20 cellular contexts compared by ENCODE assay signal in the genomic region with DNA sequence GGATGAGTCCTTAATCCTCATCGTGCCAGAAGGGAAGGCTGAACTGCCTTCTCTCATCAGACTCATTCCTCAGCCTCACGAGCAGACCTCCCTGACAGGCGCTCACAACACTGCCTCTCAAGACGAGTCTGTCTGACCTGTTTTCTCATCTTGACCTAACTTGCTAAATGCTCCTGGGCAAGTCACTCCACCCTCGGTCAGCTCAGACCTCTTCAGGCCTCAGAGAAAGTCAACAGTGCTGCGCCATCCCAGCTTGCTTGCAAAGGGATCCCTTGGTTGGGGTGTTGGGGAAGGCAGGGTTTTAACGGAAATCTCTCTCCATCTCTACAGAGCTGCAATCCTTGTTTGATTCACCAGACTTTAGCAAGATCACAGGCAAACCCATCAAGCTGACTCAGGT. TPM values are rescaled to one million over a fixed set of nuclear protein-coding genes. Genes with fewer than 3 reads are reported as not detected.
A peak's percentile ranks its signal among the peaks of the same experiment; 100 is the strongest.
DNase-seq lines count a peak whose midpoint lies in the region; ATAC-seq and TF ChIP-seq lines count a peak whose summit lies in the region.
"Had no signal": no experiment of that assay in that cellular context is flagged by ENCODE, and none has a peak within 500 bp of the region (broad histone marks: within the 10 kb centered on the region; RNA-seq: fewer than 3 reads in every experiment).

No MANE protein-coding gene starts in this region.

- 95 to 98% methylated on average over 7 of the region's 7 CpGs for WGBS in endodermal cell (ENCODE audit: insufficient coverage in 1 of 2, insufficient read length in 1 of 2), 2 experiments
- 81 to 93% (median 83%) methylated on average over 7 of the region's 7 CpGs for WGBS in psoas muscle, 3 donors

- H3K27me3 Mint-ChIP-seq in activated naive CD4-positive, alpha-beta T cell treated with anti-CD3 and anti-CD28 coated beads for 36 hours (ENCODE audit: low read depth), result no peaks in the 10 kb centered on the region
- no peaks in the 10 kb centered on the region for H3K27me3 Mint-ChIP-seq in CD4-positive, CD25-positive, alpha-beta regulatory T cell
- H3K27me3 Mint-ChIP-seq in endodermal cell (ENCODE audit: insufficient read depth), result no peaks in the 10 kb centered on the region
- no peaks in the 10 kb centered on the region for H3K27me3 Mint-ChIP-seq in CD8-positive, alpha-beta memory T cell

- no peaks in the 10 kb centered on the region for H3K4me1 ChIP-seq in CD4-positive, CD25-positive, alpha-beta regulatory T cell (ENCODE audit: control insufficient read depth, insufficient read depth, low read length, poor library complexity, severe bottlenecking)
- no peaks in the 10 kb centered on the region for H3K4me1 ChIP-seq in endodermal cell (ENCODE audit: control insufficient read depth, insufficient read depth, low read length)
- H3K4me1 ChIP-seq in psoas muscle, result peaks cover 55% of the 10 kb centered on the region
- no peaks in the 10 kb centered on the region for H3K4me1 ChIP-seq in CD8-positive, alpha-beta memory T cell (ENCODE audit: insufficient read depth, low read length)
- H3K4me1 ChIP-seq: HAP-1 had no signal

- CTCF ChIA-PET in activated naive CD4-positive, alpha-beta T cell treated with anti-CD3 and anti-CD28 coated beads for 36 hours (lab: Charles Lee), result no interaction called here
- CTCF ChIA-PET in CD8-positive, alpha-beta memory T cell (lab: Charles Lee), result interaction anchor here (2.0 kb wide), 1 partner anchor 55 kb away, joined by 7 read pairs; no protein-coding TSS in a partner anchor

- no peak overlapping the region for H3K4me3 ChIP-seq in CD4-positive, CD25-positive, alpha-beta regulatory T cell (ENCODE audit: low read depth, low read length)
- H3K4me3 ChIP-seq in endodermal cell (ENCODE audit: low read length) (no peak overlapping the region), psoas muscle (no peak overlapping the region)
- H3K4me3 ChIP-seq in CD8-positive, alpha-beta memory T cell (ENCODE audit: low read length), result no peak overlapping the region
- H3K4me3 ChIP-seq: HAP-1, SJCRH30 had no signal

- H3K36me3 ChIP-seq in CD4-positive, CD25-positive, alpha-beta regulatory T cell (ENCODE audit: control insufficient read depth, insufficient read depth, low read length), result peaks cover 30% of the 10 kb centered on the region
- H3K36me3 ChIP-seq in endodermal cell (ENCODE audit: control insufficient read depth, insufficient read depth, low read length) (peaks cover 53% of the 10 kb centered on the region), psoas muscle (ENCODE audit: insufficient read depth in 1 of 2, low read depth in 1 of 2) (peaks cover 0 to 83% of the 10 kb centered on the region in 2 donors)
- H3K36me3 ChIP-seq in CD8-positive, alpha-beta memory T cell (ENCODE audit: insufficient read depth, low read length), result peaks cover 16% of the 10 kb centered on the region

- H3K27me3 ChIP-seq in CD4-positive, CD25-positive, alpha-beta regulatory T cell (ENCODE audit: control insufficient read depth, insufficient read depth, low read length), result no peaks in the 10 kb centered on the region
- H3K27me3 ChIP-seq in endodermal cell (ENCODE audit: control insufficient read depth, insufficient read depth, low read length, poor library complexity, severe bottlenecking) (no peaks in the 10 kb centered on the region), psoas muscle (ENCODE audit: insufficient read depth in 3 of 3, low read length in 2 of 3) (no peaks in the 10 kb centered on the region)
- no peaks in the 10 kb centered on the region for H3K27me3 ChIP-seq in CD8-positive, alpha-beta memory T cell (ENCODE audit: insufficient read depth, low read length, poor library complexity, severe bottlenecking)
- H3K27me3 ChIP-seq: SJCRH30 had no signal

- no peak for ATAC-seq in CD4-positive, CD25-positive, alpha-beta regulatory T cell (ENCODE audit: low read depth in 2 of 2)
- ATAC-seq in psoas muscle, result no peak
- ATAC-seq in GM19324 (IDR thresholded peaks at IDR 0.05; ENCODE audit: low FRiP score, unreplicated experiment), result no peak

- H3K9me3 Mint-ChIP-seq in activated naive CD4-positive, alpha-beta T cell treated with anti-CD3 and anti-CD28 coated beads for 36 hours, result no peaks in the 10 kb centered on the region
- peaks cover 0 to 1% (median 0%) of the 10 kb centered on the region in 7 donors for H3K9me3 Mint-ChIP-seq in CD4-positive, CD25-positive, alpha-beta regulatory T cell
- no peaks in the 10 kb centered on the region for H3K9me3 Mint-ChIP-seq in endodermal cell
- no peaks in the 10 kb centered on the region for H3K9me3 Mint-ChIP-seq in CD8-positive, alpha-beta memory T cell

- H3K27ac ChIP-seq in CD4-positive, CD25-positive, alpha-beta regulatory T cell (ENCODE audit: insufficient read depth, low read length, poor library complexity, severe bottlenecking), result no peak overlapping the region
- no peak overlapping the region for H3K27ac ChIP-seq in endodermal cell (ENCODE audit: low read depth, low read length)
- H3K27ac ChIP-seq in psoas muscle, result peak overlapping the region; percentile 99
- H3K27ac ChIP-seq in CD8-positive, alpha-beta memory T cell (ENCODE audit: low read depth, low read length), result no peak overlapping the region
- H3K27ac ChIP-seq: C4-2B, HL-60, SJCRH30 had no signal

- intact Hi-C loops in activated naive CD4-positive, alpha-beta T cell treated with anti-CD3 and anti-CD28 coated beads for 36 hours (cut with micrococcal nuclease), result no loop called here
- intact Hi-C loops in psoas muscle (cut with DNase I), result no loop called here

- POLR2A ChIA-PET in CD8-positive, alpha-beta memory T cell (lab: Charles Lee), result no interaction called here

- DNase-seq in activated naive CD4-positive, alpha-beta T cell treated with anti-CD3 and anti-CD28 coated beads for 36 hours, result no peak
- no peak for DNase-seq in activated naive CD4-positive, alpha-beta T cell treated with anti-CD3 and anti-CD28 coated beads, Interleukin-2, amount 50 U/mL, for 16 hours
- no peak for DNase-seq in CD4-positive, CD25-positive, alpha-beta regulatory T cell
- DNase-seq in endodermal cell (no peak), psoas muscle (no peak), GM13976 (ENCODE audit: low spot score) (no peak)
- DNase-seq in CD8-positive, alpha-beta memory T cell, result no peak
- DNase-seq: Caco-2, DMS153, EL, MV-4-11, NCI-H1417 treated with DMSO at 0.1 percent for 48 hours, NCI-H2029 treated with DMSO at 0.1 percent for 48 hours, NCI-H446 treated with DMSO at 0.1 percent for 48 hours, RPMI8226, SJCRH30 had no signal

- in situ Hi-C loops in GM13976 (cut with MboI; ENCODE audit: low sequenced_read_pairs, unreplicated experiment), result no loop called here

- peaks cover 9% of the 10 kb centered on the region for H3K36me3 Mint-ChIP-seq in activated naive CD4-positive, alpha-beta T cell treated with anti-CD3 and anti-CD28 coated beads for 36 hours (ENCODE audit: low read depth)
- H3K36me3 Mint-ChIP-seq in CD4-positive, CD25-positive, alpha-beta regulatory T cell, result peaks cover 6% of the 10 kb centered on the region
- peaks cover 58% of the 10 kb centered on the region for H3K36me3 Mint-ChIP-seq in endodermal cell (ENCODE audit: low read depth)
- peaks cover 0 to 49% (median 3%) of the 10 kb centered on the region in 3 donors for H3K36me3 Mint-ChIP-seq in CD8-positive, alpha-beta memory T cell

- peak overlapping the region; percentile 13 for H3K27ac Mint-ChIP-seq in activated naive CD4-positive, alpha-beta T cell treated with anti-CD3 and anti-CD28 coated beads for 36 hours
- peak overlapping the region in 2 of 3 donors; percentile 62 to 64 for H3K27ac Mint-ChIP-seq in CD4-positive, CD25-positive, alpha-beta regulatory T cell
- H3K27ac Mint-ChIP-seq in endodermal cell, result peak overlapping the region; percentile 13
- H3K27ac Mint-ChIP-seq in CD8-positive, alpha-beta memory T cell, result peak overlapping the region in 3 of 8 donors; percentile 4 to 33 (median 11)

- no peak overlapping the region for H3K4me3 Mint-ChIP-seq in activated naive CD4-positive, alpha-beta T cell treated with anti-CD3 and anti-CD28 coated beads for 36 hours
- H3K4me3 Mint-ChIP-seq in CD4-positive, CD25-positive, alpha-beta regulatory T cell, result no peak overlapping the region
- no peak overlapping the region for H3K4me3 Mint-ChIP-seq in endodermal cell
- H3K4me3 Mint-ChIP-seq in CD8-positive, alpha-beta memory T cell, result no peak overlapping the region

- TF ChIP-seq CTCF in endodermal cell (conservative IDR thresholded peaks at IDR 0.05) (no peak), psoas muscle (IDR thresholded peaks at IDR 0.05) (no peak), GM13976 (IDR thresholded peaks at IDR 0.05; ENCODE audit: borderline replicate concordance, control extremely low read depth, extremely low read depth, insufficient read depth, missing control alignments) (no peak)

- peaks cover 3% of the 10 kb centered on the region for H3K4me1 Mint-ChIP-seq in activated naive CD4-positive, alpha-beta T cell treated with anti-CD3 and anti-CD28 coated beads for 36 hours (ENCODE audit: low read depth)
- H3K4me1 Mint-ChIP-seq in CD4-positive, CD25-positive, alpha-beta regulatory T cell, result peaks cover 0 to 2% (median 0%) of the 10 kb centered on the region in 4 donors
- peaks cover 2% of the 10 kb centered on the region for H3K4me1 Mint-ChIP-seq in endodermal cell
- H3K4me1 Mint-ChIP-seq in CD8-positive, alpha-beta memory T cell, result no peaks in the 10 kb centered on the region

- no peak overlapping the region for H3K9ac ChIP-seq in endodermal cell (ENCODE audit: extremely low read depth, low read length, poor library complexity, severe bottlenecking)

- H3K9me3 ChIP-seq in CD4-positive, CD25-positive, alpha-beta regulatory T cell (ENCODE audit: control insufficient read depth in 2 of 2, low read length in 2 of 2), result no peaks in the 10 kb centered on the region
- H3K9me3 ChIP-seq in endodermal cell (ENCODE audit: control insufficient read depth, low read length), result no peaks in the 10 kb centered on the region
- no peaks in the 10 kb centered on the region for H3K9me3 ChIP-seq in psoas muscle
- H3K9me3 ChIP-seq in CD8-positive, alpha-beta memory T cell (ENCODE audit: low read length), result no peaks in the 10 kb centered on the region
- H3K9me3 ChIP-seq: Caco-2, HAP-1, SJCRH30 had no signal

RNA-seq across cellular contexts. Expression of a gene that starts 15.0 kb away (rescaled TPM):
- not detected for total RNA-seq in activated naive CD4-positive, alpha-beta T cell treated with anti-CD3 and anti-CD28 coated beads for 36 hours
- not detected for total RNA-seq in CD4-positive, CD25-positive, alpha-beta regulatory T cell
- 1 to 10 TPM in 3 of 4 donors, under 1 TPM in 1; 0.36 to 1.6 (median 1.5) TPM for polyA plus RNA-seq in CD4-positive, CD25-positive, alpha-beta regulatory T cell
- total RNA-seq in endodermal cell, result 10 to 100 TPM; 39.7 to 64.1 TPM
- 36.7 TPM for polyA plus RNA-seq in endodermal cell (2013, experiment 1 of 2)
- 33.9 TPM for polyA plus RNA-seq in endodermal cell (2013, experiment 2 of 2)
- 100 to 1,000 TPM; 300 to 485 (median 454) TPM for total RNA-seq in psoas muscle
- 100 to 1,000 TPM; 236 to 500 (median 365) TPM for polyA plus RNA-seq in psoas muscle
- 1 to 10 TPM; 1.2 to 2.1 TPM for total RNA-seq in CD8-positive, alpha-beta memory T cell
- polyA plus RNA-seq in CD8-positive, alpha-beta memory T cell, result 2.4 TPM

RNA-seq across cellular contexts. Expression of a gene that starts 34.2 kb away (rescaled TPM):
- not detected for total RNA-seq in activated naive CD4-positive, alpha-beta T cell treated with anti-CD3 and anti-CD28 coated beads for 36 hours
- total RNA-seq in CD4-positive, CD25-positive, alpha-beta regulatory T cell, result 0.69 TPM
- polyA plus RNA-seq in CD4-positive, CD25-positive, alpha-beta regulatory T cell, result not detected
- total RNA-seq in endodermal cell (1 to 10 TPM in 1 of 2 donors, under 1 TPM in 1; 0.86 to 1.8 TPM), psoas muscle (1 to 10 TPM in 2 of 4 donors, under 1 TPM in 2; 0.74 to 4.0 (median 2.2) TPM)
- 0.50 TPM for polyA plus RNA-seq in endodermal cell (2013, experiment 1 of 2)
- polyA plus RNA-seq in endodermal cell (2013, experiment 2 of 2), result 0.41 TPM
- 1 to 10 TPM; 2.4 to 3.9 (median 3.7) TPM for polyA plus RNA-seq in psoas muscle
- under 1 TPM; 0.13 to 0.33 TPM for total RNA-seq in CD8-positive, alpha-beta memory T cell
- not detected for polyA plus RNA-seq in CD8-positive, alpha-beta memory T cell
- total RNA-seq: SJCRH30 had no signal

RNA-seq across cellular contexts. Expression of a gene that starts 52.4 kb away (rescaled TPM):
- total RNA-seq in activated naive CD4-positive, alpha-beta T cell treated with anti-CD3 and anti-CD28 coated beads for 36 hours, result 1 to 10 TPM; 2.9 to 3.7 TPM
- 48.4 TPM for total RNA-seq in CD4-positive, CD25-positive, alpha-beta regulatory T cell
- 10 to 100 TPM; 10.6 to 15.5 (median 11.1) TPM for polyA plus RNA-seq in CD4-positive, CD25-positive, alpha-beta regulatory T cell
- total RNA-seq in endodermal cell (10 to 100 TPM; 13.4 to 17.9 TPM), psoas muscle (10 to 100 TPM; 15.1 to 23.7 (median 20.8) TPM)
- 8.0 TPM for polyA plus RNA-seq in endodermal cell (2013, experiment 1 of 2)
- 6.0 TPM for polyA plus RNA-seq in endodermal cell (2013, experiment 2 of 2)
- polyA plus RNA-seq in psoas muscle, result 10 to 100 TPM; 18.1 to 27.9 (median 18.5) TPM
- total RNA-seq in CD8-positive, alpha-beta memory T cell, result 10 to 100 TPM; 21.1 to 23.7 TPM
- 20.4 TPM for polyA plus RNA-seq in CD8-positive, alpha-beta memory T cell

RNA-seq across cellular contexts. Expression of a gene that starts 52.8 kb away (rescaled TPM):
- 10 to 100 TPM; 18.7 to 22.0 TPM for total RNA-seq in activated naive CD4-positive, alpha-beta T cell treated with anti-CD3 and anti-CD28 coated beads for 36 hours
- total RNA-seq in CD4-positive, CD25-positive, alpha-beta regulatory T cell, result 25.8 TPM
- polyA plus RNA-seq in CD4-positive, CD25-positive, alpha-beta regulatory T cell, result 10 to 100 TPM in 3 of 4 donors, 1 to 10 TPM in 1; 7.2 to 12.5 (median 12.2) TPM
- total RNA-seq in endodermal cell (10 to 100 TPM; 31.6 to 36.8 TPM), psoas muscle (10 to 100 TPM in 2 of 4 donors, 1 to 10 TPM in 2; 8.8 to 18.0 (median 12.7) TPM)
- polyA plus RNA-seq in endodermal cell (2013, experiment 1 of 2), result 15.1 TPM
- 13.0 TPM for polyA plus RNA-seq in endodermal cell (2013, experiment 2 of 2)
- 10 to 100 TPM in 1 of 3 donors, 1 to 10 TPM in 2; 8.0 to 22.4 (median 8.4) TPM for polyA plus RNA-seq in psoas muscle
- 10 to 100 TPM; 18.7 to 20.1 TPM for total RNA-seq in CD8-positive, alpha-beta memory T cell
- polyA plus RNA-seq in CD8-positive, alpha-beta memory T cell, result 16.4 TPM

RNA-seq across cellular contexts. Expression of a gene that starts 52.9 kb away (rescaled TPM):
- total RNA-seq in activated naive CD4-positive, alpha-beta T cell treated with anti-CD3 and anti-CD28 coated beads for 36 hours, result 100 to 1,000 TPM; 177 to 188 TPM
- total RNA-seq in CD4-positive, CD25-positive, alpha-beta regulatory T cell, result 66.3 TPM
- polyA plus RNA-seq in CD4-positive, CD25-positive, alpha-beta regulatory T cell, result 10 to 100 TPM; 69.7 to 94.5 (median 81.7) TPM
- total RNA-seq in endodermal cell, result 100 to 1,000 TPM; 190 to 249 TPM
- 89.8 TPM for polyA plus RNA-seq in endodermal cell (2013, experiment 1 of 2)
- polyA plus RNA-seq in endodermal cell (2013, experiment 2 of 2), result 80.9 TPM
- total RNA-seq in psoas muscle, result 10 to 100 TPM; 52.6 to 82.1 (median 75.2) TPM
- 10 to 100 TPM; 22.1 to 49.8 (median 22.7) TPM for polyA plus RNA-seq in psoas muscle
- total RNA-seq in CD8-positive, alpha-beta memory T cell, result 100 to 1,000 TPM; 168 to 192 TPM
- polyA plus RNA-seq in CD8-positive, alpha-beta memory T cell, result 92.3 TPM

Comparison
In these comparisons a context has a peak if more than half of its experiments do, and no peak if none do; other contexts are left out.
1. RNA of a gene that starts 15.0 kb away (total RNA-seq): 300 to 485 TPM in psoas muscle and 39.7 to 64.1 TPM in endodermal cell; 1.2 to 2.1 TPM in CD8-positive, alpha-beta memory T cell, not detected in CD4-positive, CD25-positive, alpha-beta regulatory T cell (single experiment) and not detected in activated naive CD4-positive, alpha-beta T cell treated with anti-CD3 and anti-CD28 coated beads for 36 hours; every median in the first group is over 10 times any median in the second.